ENCODE assay signal across 23 cellular contexts in genomic region chr11:103234974-103235373, GRCh38.
A peak's percentile ranks its signal among the peaks of the same experiment; 100 is the strongest.
DNase-seq lines count a peak whose midpoint lies in the region; ATAC-seq and TF ChIP-seq lines count a peak whose summit lies in the region.
"Had no signal": no experiment of that assay in that cellular context is flagged by ENCODE, and none has a peak within 500 bp of the region (broad histone marks: within the 10 kb centered on the region; RNA-seq: fewer than 3 reads in every experiment).

No MANE protein-coding gene starts in this region.

- H3K9ac ChIP-seq in endodermal cell (ENCODE audit: extremely low read depth, low read length, poor library complexity, severe bottlenecking) = no peak overlapping the region

- ATAC-seq in HG02588 (IDR thresholded peaks at IDR 0.05; ENCODE audit: unreplicated experiment) = no peak
- ATAC-seq: activated naive CD4-positive, alpha-beta T cell treated with anti-CD3 and anti-CD28 coated beads, Interleukin-2, amount 50 U/mL, for 72 hours; left cardiac atrium; natural killer cell treated with Interleukin-12 subunit alpha and Interleukin-12 subunit beta and Interleukin-15 and Interleukin-18, amount 100 ng/mL, for 72 hours; stimulated activated naive CD8-positive, alpha-beta T cell treated with anti-CD3 and anti-CD28 coated beads, Interleukin-15, Interleukin-2, amounts not matched to agents 100 U/mL and 50 U/mL, for 24 hours had no signal

- TF ChIP-seq POLR2A in erythroblast (IDR thresholded peaks at IDR 0.05; ENCODE audit: low read length) = no peak

- H3K9me3 ChIP-seq in endodermal cell (ENCODE audit: control insufficient read depth, low read length) = no peaks in the 10 kb centered on the region
- H3K9me3 ChIP-seq: tibial artery had no signal

- H3K4me1 Mint-ChIP-seq in endodermal cell = peaks cover 18% of the 10 kb centered on the region
- peaks cover 23% of the 10 kb centered on the region for H3K4me1 Mint-ChIP-seq in mesothelial cell of epicardium
- H3K4me1 Mint-ChIP-seq: B cell had no signal

- POLR2A ChIA-PET in BJ (lab: Charles Lee) = no interaction called here

- 38 to 57% methylated on average over 2 of the region's 2 CpGs for WGBS in endodermal cell (ENCODE audit: insufficient coverage in 1 of 2, insufficient read length in 1 of 2), 2 experiments

- H3K9me3 Mint-ChIP-seq in endodermal cell (no peaks in the 10 kb centered on the region), mesothelial cell of epicardium (no peaks in the 10 kb centered on the region)
- H3K9me3 Mint-ChIP-seq: activated naive CD4-positive, alpha-beta T cell treated with anti-CD3 and anti-CD28 coated beads, Interleukin-2, amount 50 U/mL, for 72 hours; activated T-helper 1 cell treated with anti-CD3 and anti-CD28 coated beads, Interleukin-12 subunit alpha, Interleukin-12 subunit beta, Interleukin-2, Interleukin-4 antibody, amounts not matched to agents 30 ng/mL and 10 ng/mL and 1 ng/mL, durations not matched to agents 14 hours and 24 hours and 36 hours; brain had no signal

- H3K4me3 ChIP-seq in BJ (ENCODE audit: low read depth, low read length) = no peak overlapping the region
- H3K4me3 ChIP-seq in endodermal cell (ENCODE audit: low read length) = peak overlapping the region; percentile 37
- H3K4me3 ChIP-seq: tibial artery had no signal

- CTCF ChIA-PET in BJ (lab: Yijun Ruan, JAX) = interaction anchor here (1.6 kb wide), 1 partner anchor 16 kb away, joined by 4 read pairs; no protein-coding TSS in a partner anchor

- H3K27ac ChIP-seq in endodermal cell (ENCODE audit: low read depth, low read length) = no peak overlapping the region
- H3K27ac ChIP-seq: tibial artery had no signal

- H3K27me3 Mint-ChIP-seq in endodermal cell (ENCODE audit: insufficient read depth) (no peaks in the 10 kb centered on the region), mesothelial cell of epicardium (ENCODE audit: low read depth) (no peaks in the 10 kb centered on the region)
- H3K27me3 Mint-ChIP-seq: B cell; brain; natural killer cell treated with Interleukin-12 subunit alpha and Interleukin-12 subunit beta and Interleukin-15 and Interleukin-18, amount 100 ng/mL, for 72 hours had no signal

- no peaks in the 10 kb centered on the region; the same call in 1 of the 2 replicates for H3K36me3 ChIP-seq in BJ (ENCODE audit: control insufficient read depth, insufficient read depth, low read length)
- no peaks in the 10 kb centered on the region for H3K36me3 ChIP-seq in endodermal cell (ENCODE audit: control insufficient read depth, insufficient read depth, low read length)

- H3K27ac Mint-ChIP-seq in endodermal cell (peak overlapping the region; percentile 50), mesothelial cell of epicardium (peak overlapping the region; percentile 60)
- H3K27ac Mint-ChIP-seq: activated naive CD4-positive, alpha-beta T cell treated with anti-CD3 and anti-CD28 coated beads, Interleukin-2, amount 50 U/mL, for 72 hours; activated T-helper 1 cell treated with anti-CD3 and anti-CD28 coated beads, Interleukin-12 subunit alpha, Interleukin-12 subunit beta, Interleukin-2, Interleukin-4 antibody, amounts not matched to agents 30 ng/mL and 10 ng/mL and 1 ng/mL, durations not matched to agents 14 hours and 24 hours and 36 hours; B cell; brain; natural killer cell treated with Interleukin-12 subunit alpha and Interleukin-12 subunit beta and Interleukin-15 and Interleukin-18, amount 100 ng/mL, for 72 hours had no signal

- no peak overlapping the region for H3K4me3 Mint-ChIP-seq in endodermal cell
- no peak overlapping the region for H3K4me3 Mint-ChIP-seq in mesothelial cell of epicardium
- H3K4me3 Mint-ChIP-seq: activated T-helper 1 cell treated with anti-CD3 and anti-CD28 coated beads, Interleukin-12 subunit alpha, Interleukin-12 subunit beta, Interleukin-2, Interleukin-4 antibody, amounts not matched to agents 30 ng/mL and 10 ng/mL and 1 ng/mL, durations not matched to agents 14 hours and 24 hours and 36 hours; B cell; brain; natural killer cell treated with Interleukin-12 subunit alpha and Interleukin-12 subunit beta and Interleukin-15 and Interleukin-18, amount 100 ng/mL, for 72 hours had no signal

- H3K27me3 ChIP-seq in BJ (ENCODE audit: control insufficient read depth, insufficient read depth, low read length) (no peaks in the 10 kb centered on the region), endodermal cell (ENCODE audit: control insufficient read depth, insufficient read depth, low read length, poor library complexity, severe bottlenecking) (no peaks in the 10 kb centered on the region)
- H3K27me3 ChIP-seq: tibial artery had no signal

- H3K36me3 Mint-ChIP-seq in endodermal cell (ENCODE audit: low read depth) = no peaks in the 10 kb centered on the region
- H3K36me3 Mint-ChIP-seq in mesothelial cell of epicardium = peaks cover 3% of the 10 kb centered on the region
- H3K36me3 Mint-ChIP-seq: activated naive CD4-positive, alpha-beta T cell treated with anti-CD3 and anti-CD28 coated beads, Interleukin-2, amount 50 U/mL, for 72 hours; natural killer cell treated with Interleukin-12 subunit alpha and Interleukin-12 subunit beta and Interleukin-15 and Interleukin-18, amount 100 ng/mL, for 72 hours had no signal

- H3K4me1 ChIP-seq in endodermal cell (ENCODE audit: control insufficient read depth, insufficient read depth, low read length) = peaks cover 2% of the 10 kb centered on the region
- H3K4me1 ChIP-seq: tibial artery had no signal

- DNase-seq in BJ (ENCODE audit: low read depth) (peak; percentile 62), RPMI7951 (ENCODE audit: low read depth) (peak; percentile 28), endodermal cell (no peak), mesothelial cell of epicardium (ENCODE audit: low spot score in 2 of 2, unreplicated experiment in 2 of 2) (no peak), erythroblast (lab: John Stamatoyannopoulos, UW) (no peak), mucosa of gallbladder (ENCODE audit: low spot score) (no peak)
- DNase-seq in activated T-cell treated with anti-CD3 and anti-CD28 coated beads, Interleukin-2, amount 50 U/mL, for 48 hours = no peak
- DNase-seq: COR-L47; cortex of kidney; DND-41; glutamatergic neuron; left cardiac atrium; MM.1S; NCI-H146; NCI-H69; stimulated activated naive CD8-positive, alpha-beta T cell treated with anti-CD3 and anti-CD28 coated beads, Interleukin-15, Interleukin-2, amounts not matched to agents 100 U/mL and 50 U/mL, for 24 hours; tibial artery had no signal

- no peak for TF ChIP-seq CTCF in BJ (IDR thresholded peaks at IDR 0.05; ENCODE audit: insufficient read depth, low read depth, low read length)
- no peak for TF ChIP-seq CTCF in endodermal cell (conservative IDR thresholded peaks at IDR 0.05)
- no peak for TF ChIP-seq CTCF in mesothelial cell of epicardium (IDR thresholded peaks at IDR 0.05; ENCODE audit: unreplicated experiment)

Comparison
In these comparisons a context has a peak if more than half of its experiments do, and no peak if none do; other contexts are left out.
1. DNase-seq: peak in BJ (single experiment) and RPMI7951 (single experiment); none in endodermal cell (single experiment), mesothelial cell of epicardium (0 of 2), activated T-cell treated with anti-CD3 and anti-CD28 coated beads, Interleukin-2, amount 50 U/mL, for 48 hours (0 of 2), erythroblast (0 of 2) and mucosa of gallbladder (single experiment).